In the genomic region with DNA sequence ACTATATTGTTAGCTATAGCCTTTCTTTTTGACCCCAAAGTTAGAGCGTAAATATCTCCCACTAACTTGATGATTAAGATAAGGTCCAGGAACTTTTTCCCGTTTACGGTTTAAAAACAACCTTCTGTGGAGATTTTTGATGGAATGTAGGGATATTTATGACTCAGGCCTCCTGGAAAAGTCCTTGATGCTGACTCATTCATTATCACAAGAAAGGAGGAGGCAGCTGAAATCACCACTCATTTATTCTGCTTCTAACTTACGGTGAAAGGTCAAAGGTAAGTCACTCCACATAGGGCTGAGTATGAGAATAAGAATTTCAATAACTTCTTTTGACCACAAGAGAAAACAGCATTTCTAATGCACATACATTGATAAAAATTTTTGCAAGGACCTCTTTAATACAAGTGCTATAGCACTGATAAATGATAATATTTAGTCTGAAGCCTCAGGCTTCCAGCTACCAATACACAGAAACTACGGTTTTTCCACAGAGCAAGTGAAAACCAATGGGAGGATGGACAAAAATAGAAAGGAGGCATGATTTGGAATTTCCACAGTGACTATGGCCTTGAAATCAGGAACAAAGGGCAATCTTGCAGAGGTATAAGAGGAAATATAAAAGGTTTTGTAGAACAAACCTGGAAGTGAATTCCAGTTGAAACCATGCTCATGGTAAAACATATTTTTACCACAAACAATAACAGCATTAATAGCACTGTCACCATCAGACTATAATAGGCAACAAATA, we compare ENCODE assay signal across 10 cellular contexts.
DNase-seq lines count a peak whose midpoint lies in the region; ATAC-seq and TF ChIP-seq lines count a peak whose summit lies in the region.
"Had no signal": no experiment of that assay in that cellular context is flagged by ENCODE, and none has a peak within 500 bp of the region (broad histone marks: within the 10 kb centered on the region; RNA-seq: fewer than 3 reads in every experiment).

No MANE protein-coding gene starts in this region.

- peaks cover 10% of the 10 kb centered on the region for H3K9me3 ChIP-seq in SJSA1 (replicated peaks)

- no peaks in the 10 kb centered on the region for H3K9me3 Mint-ChIP-seq in osteocyte (ENCODE audit: unreplicated experiment)

- no peaks in the 10 kb centered on the region for H3K36me3 Mint-ChIP-seq in osteocyte (ENCODE audit: unreplicated experiment)
- H3K36me3 Mint-ChIP-seq: IgD-negative memory B cell had no signal

- peak overlapping the region; percentile 53 for H3K27ac ChIP-seq in SJSA1

- ATAC-seq in HG02642 (IDR thresholded peaks at IDR 0.05; ENCODE audit: poor library complexity, unreplicated experiment) (no peak), GM19035 (IDR thresholded peaks at IDR 0.05; ENCODE audit: unreplicated experiment) (no peak), GM21528 (IDR thresholded peaks at IDR 0.05; ENCODE audit: low FRiP score, unreplicated experiment) (no peak)

- peaks cover 22% of the 10 kb centered on the region for H3K4me1 ChIP-seq in SJSA1 (replicated peaks)

- no peaks in the 10 kb centered on the region for H3K36me3 ChIP-seq in SJSA1

- DNase-seq in GM04504 (ENCODE audit: low read depth) (peak; percentile 47), SJSA1 (ENCODE audit: low read depth in 1 of 2, low spot score in 2 of 2) (peak in 1 of 2 experiments; percentile 84), fibroblast of the aortic adventitia (ENCODE audit: low read depth) (peak; percentile 95), osteocyte (ENCODE audit: extremely low spot score, unreplicated experiment) (no peak), DMS114 treated with DMSO at 0.1 percent for 48 hours (lab: John Stamatoyannopoulos, UW; ENCODE audit: unreplicated experiment) (no peak)

- H3K27me3 ChIP-seq in SJSA1 (replicated peaks), result no peaks in the 10 kb centered on the region

- H3K27me3 Mint-ChIP-seq in osteocyte (ENCODE audit: unreplicated experiment), result no peaks in the 10 kb centered on the region
- H3K27me3 Mint-ChIP-seq: dendritic cell treated with granulocyte-macrophage colony-stimulating factor and Interleukin-4, amounts not matched to agents 40 ng/mL and 50 ng/mL, for 4 days; IgD-negative memory B cell had no signal

- peak overlapping the region; percentile 65 for H3K27ac Mint-ChIP-seq in osteocyte (ENCODE audit: unreplicated experiment)
- H3K27ac Mint-ChIP-seq: dendritic cell treated with granulocyte-macrophage colony-stimulating factor and Interleukin-4, amounts not matched to agents 40 ng/mL and 50 ng/mL, for 4 days; IgD-negative memory B cell had no signal

- no peak for TF ChIP-seq CTCF in fibroblast of the aortic adventitia (IDR thresholded peaks at IDR 0.05; ENCODE audit: insufficient read depth, low read length)
- TF ChIP-seq CTCF in osteocyte (IDR thresholded peaks at IDR 0.05), result no peak

- H3K4me1 Mint-ChIP-seq in osteocyte (ENCODE audit: unreplicated experiment), result peaks cover 17% of the 10 kb centered on the region
- H3K4me1 Mint-ChIP-seq: IgD-negative memory B cell had no signal

- H3K4me3 ChIP-seq in SJSA1 (no peak overlapping the region), fibroblast of the aortic adventitia (ENCODE audit: low read depth, low read length) (no peak overlapping the region)

- H3K4me3 Mint-ChIP-seq in osteocyte (ENCODE audit: unreplicated experiment), result no peak overlapping the region
- H3K4me3 Mint-ChIP-seq: dendritic cell treated with granulocyte-macrophage colony-stimulating factor and Interleukin-4, amounts not matched to agents 40 ng/mL and 50 ng/mL, for 4 days; IgD-negative memory B cell had no signal

Comparison
In these comparisons a context has a peak if more than half of its experiments do, and no peak if none do; other contexts are left out.
1. DNase-seq: peak in GM04504 (single experiment) and fibroblast of the aortic adventitia (single experiment); none in osteocyte (single experiment) and DMS114 treated with DMSO at 0.1 percent for 48 hours (single experiment).